Comparison of ENCODE assay signal across 1 cellular context in genomic region chrX:33188881-33189280, GRCh38.
TF ChIP-seq lines count a peak whose summit lies in the region.

No MANE protein-coding gene starts in this region.

TF ChIP-seq in GM23338, 12 proteins besides CTCF, POLR2A, EP300 and RAD21 (continued from another document):
- TF ChIP-seq REST (IDR thresholded peaks at IDR 0.05; ENCODE audit: unreplicated experiment) (no peak), EZH2phosphoT487 (IDR thresholded peaks at IDR 0.05; ENCODE audit: unreplicated experiment) (no peak), JUNB (IDR thresholded peaks at IDR 0.05; ENCODE audit: unreplicated experiment) (no peak), ZNF462 (CRISPR knock-in tag; IDR thresholded peaks at IDR 0.05) (no peak)
TF ChIP-seq in GM23338: peak in this region for 0.
